ENCODE assay signal across 27 cellular contexts in the genomic region with DNA sequence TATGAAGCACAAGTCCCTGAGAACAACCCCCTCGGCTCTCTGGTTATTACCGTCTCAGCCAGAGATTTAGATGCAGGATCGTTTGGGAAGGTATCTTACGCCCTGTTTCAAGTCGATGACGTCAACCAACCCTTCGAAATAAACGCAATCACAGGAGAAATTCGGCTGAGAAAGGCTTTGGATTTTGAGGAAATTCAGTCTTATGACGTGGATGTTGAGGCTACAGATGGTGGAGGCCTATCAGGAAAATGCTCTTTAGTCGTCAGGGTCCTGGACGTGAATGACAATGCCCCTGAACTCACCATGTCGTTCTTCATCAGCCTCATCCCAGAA. TPM values are rescaled to one million over a fixed set of nuclear protein-coding genes. Genes with fewer than 3 reads are reported as not detected.
"Had no signal": no experiment of that assay in that cellular context is flagged by ENCODE, and none has a peak within 500 bp of the region (broad histone marks: within the 10 kb centered on the region; RNA-seq: fewer than 3 reads in every experiment).

No MANE protein-coding gene starts in this region.

- H3K4me3 Mint-ChIP-seq: memory B cell; natural killer cell treated with Interleukin-12 subunit alpha and Interleukin-12 subunit beta and Interleukin-15 and Interleukin-18, amount 100 ng/mL, for 72 hours; neural crest cell; stimulated activated effector memory CD8-positive, alpha-beta T cell treated with anti-CD3 and anti-CD28 coated beads, Interleukin-12 subunit alpha, Interleukin-12 subunit beta, amount 100 ng/mL, for 72 hours; type B pancreatic cell had no signal

- H3K4me1 ChIP-seq: colonic mucosa, esophagus squamous epithelium, pancreas, stomach, testis, tibial artery had no signal

- DNase-seq: colonic mucosa; dermis blood vessel endothelial cell; effector memory CD4-positive, alpha-beta T cell; erythroblast; esophagus squamous epithelium; naive B cell; pancreas; stimulated activated CD4-positive, alpha-beta T cell treated with anti-CD3 and anti-CD28 coated beads, Interleukin-12 subunit alpha, Interleukin-12 subunit beta, amount 100 ng/mL, for 4 hours; stimulated activated CD4-positive, alpha-beta T cell treated with anti-CD3 and anti-CD28 coated beads, Interleukin-1b, Interleukin-23, amount 100 ng/mL, for 48 hours; stimulated activated CD4-positive, alpha-beta T cell treated with anti-CD3 and anti-CD28 coated beads, Interleukin-4, amount 100 ng/mL, for 1 hour; stimulated activated naive CD4-positive, alpha-beta T cell treated with Interleukin-2 at 50 U/mL for 16 hours; stomach; substantia nigra; testis; tibial artery had no signal

- FAIRE-seq: frontal cortex, keratinocyte, pancreas had no signal

- ATAC-seq: natural killer cell treated with Interleukin-12 subunit alpha and Interleukin-12 subunit beta and Interleukin-15 and Interleukin-18, amount 100 ng/mL, for 72 hours; pancreas; sciatic nerve; stimulated activated effector memory CD8-positive, alpha-beta T cell treated with anti-CD3 and anti-CD28 coated beads, Interleukin-12 subunit alpha, Interleukin-12 subunit beta, amount 100 ng/mL, for 72 hours had no signal

- H3K4me1 Mint-ChIP-seq: neural crest cell had no signal

- H3K27ac ChIP-seq: colonic mucosa, esophagus squamous epithelium, neutrophil, pancreas, stomach, testis, tibial artery had no signal

- H3K36me3 ChIP-seq: colonic mucosa, esophagus squamous epithelium, neutrophil, pancreas, stomach had no signal

- H3K36me3 Mint-ChIP-seq: stimulated activated effector memory CD8-positive, alpha-beta T cell treated with anti-CD3 and anti-CD28 coated beads, Interleukin-12 subunit alpha, Interleukin-12 subunit beta, amount 100 ng/mL, for 72 hours had no signal

- H3K27me3 ChIP-seq: colonic mucosa, pancreas, testis, tibial artery had no signal

- H3K27me3 Mint-ChIP-seq: memory B cell, type B pancreatic cell had no signal

- H3K27ac Mint-ChIP-seq: memory B cell; naive B cell; natural killer cell treated with Interleukin-12 subunit alpha and Interleukin-12 subunit beta and Interleukin-15 and Interleukin-18, amount 100 ng/mL, for 72 hours; stimulated activated effector memory CD8-positive, alpha-beta T cell treated with anti-CD3 and anti-CD28 coated beads, Interleukin-12 subunit alpha, Interleukin-12 subunit beta, amount 100 ng/mL, for 72 hours; type B pancreatic cell had no signal

- H3K9me3 ChIP-seq: colonic mucosa, neutrophil, testis had no signal

- H3K4me2 ChIP-seq: smooth muscle cell had no signal

- H3K4me3 ChIP-seq: colonic mucosa, esophagus squamous epithelium, lung, smooth muscle cell, stomach had no signal

RNA-seq across cellular contexts. Expression of a gene that starts 1.1 kb away (rescaled TPM):
- total RNA-seq: mononuclear cell; natural killer cell treated with Interleukin-12 subunit alpha and Interleukin-12 subunit beta and Interleukin-15 and Interleukin-18, amount 100 ng/mL, for 72 hours had no signal

RNA-seq across cellular contexts. Expression of a gene that starts 16.0 kb away (rescaled TPM):
- total RNA-seq: natural killer cell treated with Interleukin-12 subunit alpha and Interleukin-12 subunit beta and Interleukin-15 and Interleukin-18, amount 100 ng/mL, for 72 hours had no signal

RNA-seq across cellular contexts. Expression of a gene that starts 21.5 kb away (rescaled TPM):
- total RNA-seq: natural killer cell treated with Interleukin-12 subunit alpha and Interleukin-12 subunit beta and Interleukin-15 and Interleukin-18, amount 100 ng/mL, for 72 hours had no signal
- polyA plus RNA-seq: keratinocyte had no signal

RNA-seq across cellular contexts. Expression of a gene that starts 26.6 kb away (rescaled TPM):
- total RNA-seq: mononuclear cell; natural killer cell treated with Interleukin-12 subunit alpha and Interleukin-12 subunit beta and Interleukin-15 and Interleukin-18, amount 100 ng/mL, for 72 hours had no signal
- polyA plus RNA-seq: keratinocyte, stomach had no signal

RNA-seq across cellular contexts. Expression of a gene that starts 29.3 kb away (rescaled TPM):
- total RNA-seq: mononuclear cell; natural killer cell treated with Interleukin-12 subunit alpha and Interleukin-12 subunit beta and Interleukin-15 and Interleukin-18, amount 100 ng/mL, for 72 hours had no signal
